8 cellular contexts compared by ENCODE assay signal in genomic region chr10:130110236-130111114, GRCh38. TPM values are rescaled to one million over a fixed set of nuclear protein-coding genes. Genes with fewer than 3 reads are reported as not detected.
DNase-seq lines count a peak whose midpoint lies in the region; ATAC-seq and TF ChIP-seq lines count a peak whose summit lies in the region.

Gene C10orf143 (minus strand): TSS chr10:130110830. CDS start chr10:130110772, 58 bp downstream.

- peak within 1 kb of the TSS; percentile 99 for H3K27ac ChIP-seq in OCI-LY3 (ENCODE audit: low read length)

- H2AFZ ChIP-seq in OCI-LY3 (ENCODE audit: low read depth, low read length) = peak within 1 kb of the TSS; percentile 64; the same call in 1 of the 2 replicates

- H3K9ac ChIP-seq in OCI-LY3 (ENCODE audit: low read length) = peak within 1 kb of the TSS; percentile 93

- intact Hi-C loops in mucosa of descending colon (cut with DNase I, micrococcal nuclease) = no loop called here

- H3K79me2 ChIP-seq in OCI-LY3 (ENCODE audit: low read length) = peaks cover 30% of the 10 kb centered on the region

- H3K4me3 ChIP-seq in OCI-LY3 (ENCODE audit: low read length) = peak within 1 kb of the TSS; percentile 88
- peak within 1 kb of the TSS; percentile 100 for H3K4me3 ChIP-seq in epithelial cell of esophagus (ENCODE audit: low read length)
- H3K4me3 ChIP-seq in mucosa of descending colon = peak within 1 kb of the TSS; percentile 72

- peak; percentile 91 for DNase-seq in DMS 273 treated with DMSO at 0.1 percent for 48 hours (lab: John Stamatoyannopoulos, UW)
- peak; percentile 76 for DNase-seq in HuH-7.5 (ENCODE audit: low spot score)
- DNase-seq in activated T-cell treated with anti-CD3 and anti-CD28 coated beads for 4 hours = peak; percentile 98
- peak; percentile 98 for DNase-seq in epithelial cell of esophagus (ENCODE audit: low read depth)
- peak; percentile 98 to 99 (median 99) for DNase-seq in mucosa of descending colon
- peak; percentile 98 for DNase-seq in stimulated activated CD8-positive, alpha-beta memory T cell treated with anti-CD3 and anti-CD28 coated beads, Interleukin-4, amount 100 ng/mL, for 1 hour (ENCODE audit: low read depth in 2 of 2, low spot score in 1 of 2)

- H3K9me3 ChIP-seq in OCI-LY3 (ENCODE audit: insufficient read depth, low read length) = no peaks in the 10 kb centered on the region
- H3K9me3 ChIP-seq in mucosa of descending colon = no peaks in the 10 kb centered on the region

- ATAC-seq in GM21528 (IDR thresholded peaks at IDR 0.05; ENCODE audit: low FRiP score, unreplicated experiment) = peak; percentile 85
- peak; percentile 93 for ATAC-seq in mucosa of descending colon

- peak within 1 kb of the TSS; percentile 100 for H3K4me2 ChIP-seq in OCI-LY3 (ENCODE audit: low read length)

- no peaks in the 10 kb centered on the region for H4K20me1 ChIP-seq in OCI-LY3 (ENCODE audit: insufficient read depth, low read length)

- H3K27me3 ChIP-seq in OCI-LY3 (ENCODE audit: low read depth, low read length) = no peaks in the 10 kb centered on the region

- H3K4me1 ChIP-seq in OCI-LY3 (ENCODE audit: low read length) = peaks cover 37% of the 10 kb centered on the region
- peaks cover 8% of the 10 kb centered on the region for H3K4me1 ChIP-seq in mucosa of descending colon (ENCODE audit: low read depth)

- TF ChIP-seq CTCF in OCI-LY3 (IDR thresholded peaks at IDR 0.05; ENCODE audit: low read depth, low read length) = no peak
- TF ChIP-seq CTCF in epithelial cell of esophagus (IDR thresholded peaks at IDR 0.05; ENCODE audit: insufficient read depth, low read depth, low read length, missing control alignments) = no peak
- no peak for TF ChIP-seq CTCF in mucosa of descending colon (IDR thresholded peaks at IDR 0.05)

- H3K36me3 ChIP-seq in OCI-LY3 (replicated peaks; ENCODE audit: low read depth, low read length) = peaks cover 12% of the 10 kb centered on the region
- H3K36me3 ChIP-seq in mucosa of descending colon (ENCODE audit: low read depth) = no peaks in the 10 kb centered on the region

RNA-seq across cellular contexts. Expression of gene C10orf143, which starts in this region (rescaled TPM):
- total RNA-seq in mucosa of descending colon = 10 to 100 TPM in 1 of 3 donors, 1 to 10 TPM in 2; 2.3 to 10.4 (median 4.2) TPM

Comparison
In these comparisons a context has a peak if more than half of its experiments do, and no peak if none do; other contexts are left out.
1. Peak in every context shown above with its lines: DNase-seq, ATAC-seq, H3K4me3 ChIP-seq and H3K27ac ChIP-seq.